Comparison of ENCODE assay signal across 2 cellular contexts in genomic region chr20:63004607-63005211, GRCh38.
A peak's percentile ranks its signal among the peaks of the same experiment; 100 is the strongest.
TF ChIP-seq lines count a peak whose summit lies in the region.

No MANE protein-coding gene starts in this region.

TF ChIP-seq in GM23338, 12 proteins besides CTCF, POLR2A, EP300 and RAD21:
- TF ChIP-seq REST (IDR thresholded peaks at IDR 0.05; ENCODE audit: unreplicated experiment) (no peak), EZH2 (IDR thresholded peaks at IDR 0.05; ENCODE audit: low read depth, unreplicated experiment) (peak; percentile 91), NANOG (IDR thresholded peaks at IDR 0.05; ENCODE audit: borderline replicate concordance) (no peak)
TF ChIP-seq in GM23338: peak in this region for 1.

TF ChIP-seq in GM12878, 131 proteins besides CTCF, POLR2A, EP300 and RAD21:
- TF ChIP-seq CBFB (IDR thresholded peaks at IDR 0.05; ENCODE audit: low read depth) (no peak), SUZ12 (IDR thresholded peaks at IDR 0.05; ENCODE audit: unreplicated experiment) (peak; percentile 31), ZNF207 (IDR thresholded peaks at IDR 0.05; ENCODE audit: borderline replicate concordance) (no peak)
